1 cellular context compared by ENCODE assay signal in genomic region chr20:62386383-62387218, GRCh38.
TF ChIP-seq lines count a peak whose summit lies in the region.

Gene RPS21, plus strand, starts transcription at chr20:62387103. Its CDS starts 236 bp downstream, at chr20:62387339.

TF ChIP-seq in K562, 482 proteins besides CTCF, POLR2A, EP300 and RAD21 (continued from another document and continues in another):
- TF ChIP-seq KDM2B (CRISPR knock-in tag; IDR thresholded peaks at IDR 0.05) (no peak), ZKSCAN1 (IDR thresholded peaks at IDR 0.05; ENCODE audit: low read depth, low read length) (no peak), HNRNPL (IDR thresholded peaks at IDR 0.05; ENCODE audit: low read depth, low read length) (peak; percentile 70; the same call in 1 of the 2 replicates), CBX8 (IDR thresholded peaks at IDR 0.05; ENCODE audit: borderline replicate concordance, extremely low read depth, low read depth, low read length, poor library complexity, severe bottlenecking) (no peak), ZNF277 (CRISPR knock-in tag; IDR thresholded peaks at IDR 0.05; ENCODE audit: borderline replicate concordance) (no peak), BRD9 (IDR thresholded peaks at IDR 0.05; ENCODE audit: low read depth, partially characterized antibody) (no peak), ZFP36 (IDR thresholded peaks at IDR 0.05; ENCODE audit: low read depth, low read length, partially characterized antibody) (no peak), ETV5 (CRISPR knock-in tag; IDR thresholded peaks at IDR 0.05; ENCODE audit: low read depth) (peak; percentile 74), E2F1 (CRISPR knock-in tag; IDR thresholded peaks at IDR 0.05) (0 out of 2 replicates have a peak, but pooled peaks have one; percentile 76), ZKSCAN8 (CRISPR knock-in tag; IDR thresholded peaks at IDR 0.05) (no peak), ZNF830 (CRISPR knock-in tag; IDR thresholded peaks at IDR 0.05) (no peak), RFX1 (IDR thresholded peaks at IDR 0.05) (no peak), NFE2L1 (tag; IDR thresholded peaks at IDR 0.05; ENCODE audit: borderline replicate concordance, low read depth) (no peak), FOXA1 (IDR thresholded peaks at IDR 0.05; ENCODE audit: borderline replicate concordance) (no peak), MNT (conservative IDR thresholded peaks at IDR 0.05) (peak; percentile 72 to 88), CEBPB (tag; IDR thresholded peaks at IDR 0.05) (no peak), RNF219 (CRISPR knock-in tag; IDR thresholded peaks at IDR 0.05) (no peak), ZBED1 (IDR thresholded peaks at IDR 0.05) (no peak; the same call in 1 of the 2 replicates), HEY1 (CRISPR knock-in tag; IDR thresholded peaks at IDR 0.05; ENCODE audit: borderline replicate concordance) (no peak), ZBTB40 (IDR thresholded peaks at IDR 0.05) (peak; percentile 99), ZBTB40 (CRISPR knock-in tag; IDR thresholded peaks at IDR 0.05) (no peak), CC2D1A (IDR thresholded peaks at IDR 0.05) (no peak), ZNF609 (CRISPR knock-in tag; IDR thresholded peaks at IDR 0.05; ENCODE audit: borderline replicate concordance) (no peak), TRIM28 (IDR thresholded peaks at IDR 0.05) (no peak), ILK (tag; IDR thresholded peaks at IDR 0.05; ENCODE audit: borderline replicate concordance, low read depth) (no peak)
